ENCODE assay signal across 8 cellular contexts in genomic region chr16:69339289-69340094, GRCh38. TPM values are rescaled to one million over a fixed set of nuclear protein-coding genes. Genes with fewer than 3 reads are reported as not detected.
A peak's percentile ranks its signal among the peaks of the same experiment; 100 is the strongest.
DNase-seq lines count a peak whose midpoint lies in the region; ATAC-seq and TF ChIP-seq lines count a peak whose summit lies in the region.

TSS of gene COG8 (minus strand) at chr16:69339564. CDS start at chr16:69339552, 12 bp downstream.
TSS of gene NIP7 (plus strand) at chr16:69339772. CDS start at chr16:69339830, 58 bp downstream.

- WGBS in ovary, 3 donors: 0% methylated on average over 56 to 77 of the region's 77 CpGs
- 0 to 2% methylated on average over 33 to 42 of the region's 77 CpGs for WGBS in thyroid gland, 2 donors

- intact Hi-C loops in Right ventricle myocardium inferior (cut with DNase I) (loop anchor here (5.0 kb wide), 1 partner anchor 43 kb away; no protein-coding TSS in a partner anchor), ovary (cut with DNase I) (no loop called here), thyroid gland (cut with DNase I) (loop anchor here (10.0 kb wide), 1 partner anchor 45 kb away; the partner anchor contains the start of gene TERF2)

- H3K9me3 ChIP-seq in ovary (no peaks in the 10 kb centered on the region), thyroid gland (no peaks in the 10 kb centered on the region)

- DNase-seq in NCI-H1417 (lab: John Stamatoyannopoulos, UW): peak; percentile 93 to 99 (median 94)
- DNase-seq in SW 1271 (lab: John Stamatoyannopoulos, UW): peak; percentile 94 to 99
- peak; percentile 88 for DNase-seq in activated naive CD8-positive, alpha-beta T cell treated with anti-CD3 and anti-CD28 coated beads, Interleukin-2, amount 50 U/mL, for 16 hours (ENCODE audit: low read depth, low spot score)
- DNase-seq in Right ventricle myocardium inferior (ENCODE audit: missing footprints): peak; percentile 97
- peak; percentile 90 to 95 (median 94) for DNase-seq in ovary
- peak; percentile 96 to 97 for DNase-seq in thyroid gland

- H3K4me3 ChIP-seq in ovary (peak within 1 kb of the TSS; percentile 87), thyroid gland (replicated peaks in 1 of 3) (peak within 1 kb of the TSS; percentile 76 to 82 (median 82))

- peak; percentile 90 for ATAC-seq in HG02759 (IDR thresholded peaks at IDR 0.05; ENCODE audit: unreplicated experiment)
- ATAC-seq in Right ventricle myocardium inferior: peak; percentile 99

- H3K36me3 ChIP-seq in ovary (no peaks in the 10 kb centered on the region), thyroid gland (peaks cover 25 to 33% of the 10 kb centered on the region in 2 donors)

- TF ChIP-seq POLR2A in ovary (IDR thresholded peaks at IDR 0.05) (peak; percentile 61), thyroid gland (IDR thresholded peaks at IDR 0.05) (peak; percentile 15 to 76)

- H3K27me3 ChIP-seq in ovary (no peaks in the 10 kb centered on the region), thyroid gland (no peaks in the 10 kb centered on the region)

- H3K4me1 ChIP-seq in ovary (ENCODE audit: insufficient read depth) (peaks cover 8% of the 10 kb centered on the region), thyroid gland (peaks cover 19 to 24% of the 10 kb centered on the region in 2 donors)

- no peak for TF ChIP-seq EP300 in ovary (IDR thresholded peaks at IDR 0.05)

- peak within 1 kb of the TSS; percentile 70 to 85 for H3K27ac ChIP-seq in ovary
- H3K27ac ChIP-seq in thyroid gland: peak within 1 kb of the TSS; percentile 70 to 94 (median 85)

- TF ChIP-seq CTCF in GM12873 (IDR thresholded peaks at IDR 0.05; ENCODE audit: insufficient read depth, low read depth, low read length, missing control alignments) (peak; percentile 86), ovary (IDR thresholded peaks at IDR 0.05) (peak; percentile 90 to 95 (median 93)), thyroid gland (IDR thresholded peaks at IDR 0.05) (peak; percentile 80 to 95 (median 88))

RNA-seq across cellular contexts. Expression of gene COG8, which starts in this region (rescaled TPM):
- total RNA-seq in Right ventricle myocardium inferior: 19.6 TPM
- 10 to 100 TPM; 31.8 to 48.9 (median 40.9) TPM for total RNA-seq in ovary
- 10 to 100 TPM; 21.0 to 28.6 TPM for polyA plus RNA-seq in ovary
- 10 to 100 TPM; 63.3 to 84.2 (median 74.7) TPM for total RNA-seq in thyroid gland

RNA-seq across cellular contexts. Expression of gene NIP7, which starts in this region (rescaled TPM):
- total RNA-seq in Right ventricle myocardium inferior: 9.6 TPM
- 10 to 100 TPM in 5 of 7 donors, 1 to 10 TPM in 2; 5.7 to 24.6 (median 16.6) TPM for total RNA-seq in ovary
- 10 to 100 TPM in 1 of 2 donors, 1 to 10 TPM in 1; 7.8 to 23.2 TPM for polyA plus RNA-seq in ovary
- total RNA-seq in thyroid gland: 10 to 100 TPM in 3 of 4 donors, 1 to 10 TPM in 1; 9.8 to 17.5 (median 14.7) TPM

Comparison
In these comparisons a context has a peak if more than half of its experiments do, and no peak if none do; other contexts are left out.
1. Peak in every context shown above with its lines: DNase-seq, ATAC-seq, H3K4me3 ChIP-seq and H3K27ac ChIP-seq.
2. intact Hi-C loops: an anchor here in Right ventricle myocardium inferior (5.0 kb wide) and thyroid gland (10.0 kb wide); none called in ovary.